ENCODE assay signal across 1 cellular context in the genomic region with DNA sequence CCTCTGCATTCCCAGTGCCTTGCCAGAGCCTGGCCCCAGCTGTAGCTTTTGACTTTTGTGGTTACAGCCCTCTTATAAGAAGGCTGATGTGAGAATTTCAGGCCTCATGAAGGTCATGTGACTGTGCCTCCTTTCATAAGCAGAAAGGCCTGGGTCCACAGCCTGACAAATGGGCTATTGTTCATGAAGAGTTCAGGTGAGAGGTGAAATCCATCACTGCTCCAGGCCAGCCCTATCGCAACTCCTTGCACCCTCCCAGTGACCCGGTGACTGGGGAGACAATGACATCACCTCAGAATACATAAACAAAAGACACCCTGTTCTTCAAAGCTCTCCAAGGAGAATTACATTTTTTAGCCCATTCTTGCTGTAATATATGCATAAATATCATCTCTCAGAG.
TF ChIP-seq lines count a peak whose summit lies in the region.

No MANE protein-coding gene starts in this region.

TF ChIP-seq in HCT116, 20 proteins besides CTCF, POLR2A, EP300 and RAD21 (continued from another document):
- TF ChIP-seq ATF3 (IDR thresholded peaks at IDR 0.05) (no peak), CEBPB (IDR thresholded peaks at IDR 0.05; ENCODE audit: low read depth) (no peak), ELF1 (IDR thresholded peaks at IDR 0.05; ENCODE audit: borderline replicate concordance, low read depth) (no peak), EZH2phosphoT487 (IDR thresholded peaks at IDR 0.05; ENCODE audit: borderline replicate concordance) (no peak), REST (IDR thresholded peaks at IDR 0.05; ENCODE audit: low read depth) (no peak), POLR2AphosphoS5 (IDR thresholded peaks at IDR 0.05; ENCODE audit: low read depth, low read length) (no peak), SP1 (IDR thresholded peaks at IDR 0.05; ENCODE audit: low read depth) (no peak), CBX3 (IDR thresholded peaks at IDR 0.05; ENCODE audit: low read depth) (no peak), ZNF274 (IDR thresholded peaks at IDR 0.05; ENCODE audit: low read depth, low read length) (no peak), FOSL1 (IDR thresholded peaks at IDR 0.05; ENCODE audit: low read depth) (no peak)
